Comparison of ENCODE assay signal across 18 cellular contexts in the genomic region with DNA sequence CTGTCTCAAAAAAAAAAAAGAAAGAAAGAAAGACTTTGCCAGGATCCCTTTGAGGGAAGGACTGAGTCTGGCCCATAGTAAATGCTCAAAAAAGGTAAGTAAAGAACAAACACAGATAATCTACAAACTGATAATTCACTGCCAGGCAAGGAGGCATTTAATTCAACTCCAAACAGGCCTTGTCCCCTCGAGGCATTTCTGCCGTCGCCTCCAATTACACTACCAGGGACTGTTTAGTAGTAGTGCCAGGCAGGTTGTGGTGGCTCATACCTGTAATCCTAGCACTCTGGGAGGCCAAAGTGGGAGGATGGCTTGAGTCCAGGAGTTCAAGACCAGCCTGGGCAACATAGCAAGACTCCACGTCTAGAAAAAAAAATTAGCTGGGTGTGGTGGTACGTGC. TPM values are rescaled to one million over a fixed set of nuclear protein-coding genes. Genes with fewer than 3 reads are reported as not detected.
DNase-seq lines count a peak whose midpoint lies in the region; ATAC-seq, FAIRE-seq and TF ChIP-seq lines count a peak whose summit lies in the region.
"Had no signal": no experiment of that assay in that cellular context is flagged by ENCODE, and none has a peak within 500 bp of the region (broad histone marks: within the 10 kb centered on the region; RNA-seq: fewer than 3 reads in every experiment).

No MANE protein-coding gene starts in this region.

- no peaks in the 10 kb centered on the region for H3K23me2 ChIP-seq in H1 (ENCODE audit: low read depth, low read length)

- DNase-seq in NCI-H69 (lab: John Stamatoyannopoulos, UW) (peak; percentile 74), H1 (ENCODE audit: low read depth in 1 of 2, low spot score in 2 of 2) (no peak), suprapubic skin (ENCODE audit: low spot score in 2 of 2) (no peak), sciatic nerve (ENCODE audit: low spot score) (no peak), coronary artery (ENCODE audit: low spot score) (no peak), NCI-H1105 (lab: John Stamatoyannopoulos, UW) (no peak), amniotic stem cell (lab: John Stamatoyannopoulos, UW) (no peak)
- DNase-seq: CD8-positive, alpha-beta T cell; DMS153; DMS79 treated with DMSO at 0.1 percent for 48 hours; EL; GDM1 had no signal

- H3K18ac ChIP-seq in H1 (ENCODE audit: extremely low read depth, low read length) = no peak overlapping the region

- 97% methylated on average over 5 of the region's 5 CpGs; no CpG with 5 or more reads in 1 of the 2 experiments for WGBS in H1 (ENCODE audit: extremely low coverage in 1 of 2, insufficient coverage in 1 of 2, insufficient read length in 1 of 2, insufficient replicate concordance in 2 of 2, low coverage in 1 of 2, low lambda C conversion rate in 2 of 2, missing lambda C conversion rate in 1 of 2), 2 experiments
- 66% methylated on average over 5 of the region's 5 CpGs for WGBS in suprapubic skin

- H3K4me1 ChIP-seq in H1 (replicated peaks in 1 of 4; ENCODE audit: control insufficient read depth in 3 of 4, insufficient read depth in 4 of 4, low read length in 3 of 4) (peaks cover 5 to 21% (median 12%) of the 10 kb centered on the region in 4 experiments), suprapubic skin (peaks cover 7% of the 10 kb centered on the region)

- TF ChIP-seq POLR2A in H1 (IDR thresholded peaks at IDR 0.05; ENCODE audit: control extremely low read depth in 1 of 2, low read depth in 2 of 2, low read length in 2 of 2) (no peak), suprapubic skin (IDR thresholded peaks at IDR 0.05) (no peak)

- no peak overlapping the region for H2BK15ac ChIP-seq in H1 (ENCODE audit: low read length)

- no peak for ATAC-seq in sciatic nerve
- ATAC-seq: CD8-positive, alpha-beta T cell had no signal

- no peak overlapping the region for H3K23ac ChIP-seq in H1 (ENCODE audit: insufficient read length)

- no peak overlapping the region for H2BK5ac ChIP-seq in H1 (ENCODE audit: low read depth, low read length)

- no peak overlapping the region for H2AFZ ChIP-seq in H1 (ENCODE audit: low read length)
- H2AFZ ChIP-seq: GM23338 had no signal

- no peak for FAIRE-seq in H1 (lab: Jason Lieb, UNC)
- FAIRE-seq: A549, D721Med, GM12892, HTR-8/SVneo had no signal

- no peak overlapping the region for H3K14ac ChIP-seq in H1 (ENCODE audit: insufficient read length)

- no peaks in the 10 kb centered on the region for H3K79me2 ChIP-seq in H1 (ENCODE audit: control insufficient read depth in 1 of 2, insufficient read depth in 2 of 2, low read length in 2 of 2)

- H2BK20ac ChIP-seq in H1 (ENCODE audit: low read length) = no peak overlapping the region

- CTCF ChIA-PET in H1 (lab: Charles Lee; ENCODE audit: partially characterized antibody) = interaction anchor here (0.8 to 5.7 kb wide), 14 partner anchors 7 to 83 kb away, joined by 3 to 27 read pairs (median 4); no protein-coding TSS in a partner anchor

- H3K9ac ChIP-seq in H1 (replicated peaks in 1 of 4; ENCODE audit: extremely low read depth in 1 of 4, low read depth in 3 of 4, low read length in 3 of 4) = no peak overlapping the region

- no peak overlapping the region for H3K4ac ChIP-seq in H1 (replicated peaks; ENCODE audit: insufficient read length, low read depth, low read length)

- H4K91ac ChIP-seq in H1 (replicated peaks; ENCODE audit: insufficient read length, low read length) = no peak overlapping the region

- TF ChIP-seq RAD21 in H1 (IDR thresholded peaks at IDR 0.05 in 1 of 2, conservative IDR thresholded peaks at IDR 0.05 in 1 of 2; ENCODE audit: low read depth in 2 of 2, low read length in 2 of 2) = no peak

- H3K36me3 ChIP-seq in H1 (ENCODE audit: control insufficient read depth in 2 of 4, insufficient read depth in 4 of 4, low read length in 3 of 4) (no peaks in the 10 kb centered on the region), suprapubic skin (no peaks in the 10 kb centered on the region)

- H2BK120ac ChIP-seq in H1 (replicated peaks; ENCODE audit: low read depth, low read length) = no peak overlapping the region

- H3K4me2 ChIP-seq in H1 (ENCODE audit: insufficient read depth in 1 of 2, low read depth in 2 of 2, low read length in 2 of 2) = no peak overlapping the region
- H3K4me2 ChIP-seq: A549, GM23338 had no signal

- H4K8ac ChIP-seq in H1 (ENCODE audit: extremely low read depth, insufficient read depth, low read length) = no peak overlapping the region

- POLR2A ChIA-PET in H1 (lab: Charles Lee; ENCODE audit: partially characterized antibody) = interaction anchor here (0.9 to 1.7 kb wide), 3 partner anchors 19 to 276 kb away, joined by 3 to 4 read pairs (median 4); a partner anchor contains a TSS

- no peak overlapping the region for H2AK5ac ChIP-seq in H1 (ENCODE audit: low read depth, low read length)

- no peak overlapping the region for H3K56ac ChIP-seq in H1 (replicated peaks; ENCODE audit: insufficient read length, low read depth, low read length)

- H3K27me3 ChIP-seq in H1 (replicated peaks in 1 of 4; ENCODE audit: control insufficient read depth in 3 of 4, extremely low read depth in 1 of 4, insufficient read depth in 3 of 4, low read length in 3 of 4) = no peaks in the 10 kb centered on the region
- H3K27me3 ChIP-seq in suprapubic skin = no peaks in the 10 kb centered on the region

- no peaks in the 10 kb centered on the region for H4K20me1 ChIP-seq in H1 (replicated peaks in 1 of 2; ENCODE audit: control insufficient read depth in 1 of 2, insufficient read depth in 2 of 2, low read length in 2 of 2)

- H3K9me3 ChIP-seq in H1 (ENCODE audit: insufficient read depth in 2 of 2, low read depth in 1 of 2, low read length in 1 of 2) (no peaks in the 10 kb centered on the region), suprapubic skin (no peaks in the 10 kb centered on the region)
- H3K9me3 ChIP-seq: A549 had no signal

- H3K27ac ChIP-seq in angular gyrus (ENCODE audit: low read depth, low read length) (peak overlapping the region; percentile 66), H1 (ENCODE audit: low read depth, low read length) (no peak overlapping the region), suprapubic skin (peak overlapping the region; percentile 8), coronary artery (no peak overlapping the region)

- no peak overlapping the region for H3K4me3 ChIP-seq in H1 (ENCODE audit: extremely low read depth in 1 of 4, insufficient read depth in 2 of 4, low read depth in 3 of 4, low read length in 4 of 4)
- H3K4me3 ChIP-seq in suprapubic skin = no peak overlapping the region
- H3K4me3 ChIP-seq in coronary artery = no peak overlapping the region
- H3K4me3 ChIP-seq: A549, GM23338 had no signal

- no peak overlapping the region for H4K5ac ChIP-seq in H1 (ENCODE audit: insufficient read length, low read depth, low read length)

- no peak for TF ChIP-seq CTCF in H1 (IDR thresholded peaks at IDR 0.05; ENCODE audit: control extremely low read depth in 1 of 3, insufficient read depth in 1 of 3, low read depth in 1 of 3, low read length in 3 of 3)
- TF ChIP-seq CTCF in suprapubic skin (IDR thresholded peaks at IDR 0.05) = no peak
- TF ChIP-seq CTCF in coronary artery (IDR thresholded peaks at IDR 0.05) = no peak

- H2BK12ac ChIP-seq in H1 (ENCODE audit: low read depth, low read length) = 0 out of 2 replicates have a peak overlapping the region, but pooled peaks have one; percentile 60

- intact Hi-C loops in sciatic nerve (cut with DNase I) = no loop called here

- TF ChIP-seq EP300 in H1 (IDR thresholded peaks at IDR 0.05; ENCODE audit: borderline replicate concordance in 1 of 2, low read depth in 2 of 2, low read length in 2 of 2) = no peak
- no peak for TF ChIP-seq EP300 in suprapubic skin (IDR thresholded peaks at IDR 0.05)

- no peaks in the 10 kb centered on the region for H3K79me1 ChIP-seq in H1 (ENCODE audit: low read depth, low read length)

TF ChIP-seq in H1, 55 proteins besides CTCF, POLR2A, EP300 and RAD21:
- TF ChIP-seq NANOG (IDR thresholded peaks at IDR 0.05; ENCODE audit: insufficient read depth, low read depth, low read length, poor library complexity, severe bottlenecking) = no peak
- no peak for TF ChIP-seq JUND (IDR thresholded peaks at IDR 0.05; ENCODE audit: low read length)
- no peak for TF ChIP-seq YY1 (IDR thresholded peaks at IDR 0.05; ENCODE audit: low read depth, low read length)
- TF ChIP-seq CBX5 (IDR thresholded peaks at IDR 0.05; ENCODE audit: low read depth, low read length) = no peak
- no peak for TF ChIP-seq CREB1 (IDR thresholded peaks at IDR 0.05)
- no peak for TF ChIP-seq RBBP5 (IDR thresholded peaks at IDR 0.05; ENCODE audit: borderline replicate concordance, low read depth, low read length)
- no peak for TF ChIP-seq CHD1 (IDR thresholded peaks at IDR 0.05; ENCODE audit: low read depth, low read length)
- no peak for TF ChIP-seq GABPA (IDR thresholded peaks at IDR 0.05; ENCODE audit: borderline replicate concordance, insufficient read depth, low read length)
- TF ChIP-seq SP4 (IDR thresholded peaks at IDR 0.05; ENCODE audit: low read length) = no peak

RNA-seq across cellular contexts. Expression of a gene that starts 43.7 kb away (rescaled TPM):
- 27.2 and 27.5 TPM in 2 replicates for total RNA-seq in H1 (2021; fragmentation: NEBNext Ultra II Directional; extraction: Animal tissue kit (Norgen Biotek cat#: 25700))
- 11.5 and 22.5 TPM in 2 replicates for polyA plus RNA-seq in H1 (2011; rRNA removed)
- polyA plus RNA-seq in H1 (2011; cell fraction: cytosol; rRNA removed) = 13.7 TPM
- 62.5 TPM for polyA plus RNA-seq in H1 (2011; cell fraction: nucleus; rRNA removed)
- polyA plus RNA-seq in H1 (2012, experiment 1 of 2) = 13.1 to 20.2 TPM (median 19.2 TPM) in 4 replicates
- 21.5 TPM for polyA plus RNA-seq in H1 (2012, experiment 2 of 2)
- 6.5 TPM for polyA plus RNA-seq in H1 (2013, experiment 1 of 2)
- 5.8 TPM for polyA plus RNA-seq in H1 (2013, experiment 2 of 2)
- 8.1 and 13.0 TPM in 2 replicates for polyA minus RNA-seq in H1 (2011; rRNA and poly(A)+ RNA removed)
- 9.8 TPM for polyA minus RNA-seq in H1 (2011; cell fraction: cytosol; rRNA and poly(A)+ RNA removed)
- 22.3 TPM for polyA minus RNA-seq in H1 (2011; cell fraction: nucleus; rRNA and poly(A)+ RNA removed)
- total RNA-seq in suprapubic skin (10 to 100 TPM; 10.8 to 25.4 (median 13.9) TPM), sciatic nerve (103 TPM)

RNA-seq across cellular contexts. Expression of a gene that starts 57.6 kb away (rescaled TPM):
- total RNA-seq in H1 (2021; fragmentation: NEBNext Ultra II Directional; extraction: Animal tissue kit (Norgen Biotek cat#: 25700)) = 64.3 and 67.6 TPM in 2 replicates
- polyA plus RNA-seq in H1 (2011; rRNA removed) = 49.8 and 66.9 TPM in 2 replicates
- polyA plus RNA-seq in H1 (2011; cell fraction: cytosol; rRNA removed) = 38.6 TPM
- 112 TPM for polyA plus RNA-seq in H1 (2011; cell fraction: nucleus; rRNA removed)
- polyA plus RNA-seq in H1 (2012, experiment 1 of 2) = 24.3 to 37.8 TPM (median 34.2 TPM) in 4 replicates
- 32.6 TPM for polyA plus RNA-seq in H1 (2012, experiment 2 of 2)
- 37.5 TPM for polyA plus RNA-seq in H1 (2013, experiment 1 of 2)
- 32.3 TPM for polyA plus RNA-seq in H1 (2013, experiment 2 of 2)
- polyA minus RNA-seq in H1 (2011; rRNA and poly(A)+ RNA removed) = 8.3 and 9.8 TPM in 2 replicates
- 32.6 TPM for polyA minus RNA-seq in H1 (2011; cell fraction: cytosol; rRNA and poly(A)+ RNA removed)
- polyA minus RNA-seq in H1 (2011; cell fraction: nucleus; rRNA and poly(A)+ RNA removed) = 32.0 TPM
- total RNA-seq in suprapubic skin = 1 to 10 TPM; 6.0 to 8.5 (median 8.3) TPM
- total RNA-seq in sciatic nerve = 14.5 TPM

Comparison
In these comparisons a context has a peak if more than half of its experiments do, and no peak if none do; other contexts are left out.
1. H3K27ac ChIP-seq: peak in angular gyrus (single experiment) and suprapubic skin (single experiment); none in H1 (single experiment) and coronary artery (0 of 2).